ENCODE assay signal across 14 cellular contexts in genomic region chrX:39764441-39764914, GRCh38.
DNase-seq lines count a peak whose midpoint lies in the region; ATAC-seq, FAIRE-seq and TF ChIP-seq lines count a peak whose summit lies in the region.
"Had no signal": no experiment of that assay in that cellular context is flagged by ENCODE, and none has a peak within 500 bp of the region (broad histone marks: within the 10 kb centered on the region; RNA-seq: fewer than 3 reads in every experiment).

No MANE protein-coding gene starts in this region.

- H3K4me1 Mint-ChIP-seq in T-helper 17 cell, result peaks cover 13% of the 10 kb centered on the region
- H3K4me1 Mint-ChIP-seq: natural killer cell had no signal

- H3K79me2 ChIP-seq in osteoblast (ENCODE audit: insufficient read depth, low read length), result no peaks in the 10 kb centered on the region

- H3K27me3 Mint-ChIP-seq in T-helper 17 cell, result no peaks in the 10 kb centered on the region
- H3K27me3 Mint-ChIP-seq: activated CD4-positive, alpha-beta memory T cell treated with anti-CD3 and anti-CD28 coated beads, Interleukin-2, amount 10 ng/mL, durations not matched to agents 7 days and 5 days; CD4-positive, alpha-beta memory T cell; effector memory CD8-positive, alpha-beta T cell had no signal

- no peak overlapping the region for H3K4me2 ChIP-seq in osteoblast (ENCODE audit: insufficient read depth, low read length)

- H3K27ac ChIP-seq in HEK293 (ENCODE audit: extremely low read depth, low read depth, low read length) (no peak overlapping the region), osteoblast (ENCODE audit: low read depth, low read length) (no peak overlapping the region)

- H4K20me1 ChIP-seq in osteoblast (ENCODE audit: insufficient read depth, low read length), result no peaks in the 10 kb centered on the region

- peak overlapping the region; percentile 21 for H3K27ac Mint-ChIP-seq in T-helper 17 cell
- H3K27ac Mint-ChIP-seq: activated CD4-positive, alpha-beta memory T cell treated with anti-CD3 and anti-CD28 coated beads, Interleukin-2, amount 10 ng/mL, durations not matched to agents 7 days and 5 days; natural killer cell had no signal

- H3K4me3 Mint-ChIP-seq in T-helper 17 cell, result no peak overlapping the region
- H3K4me3 Mint-ChIP-seq: activated CD4-positive, alpha-beta memory T cell treated with anti-CD3 and anti-CD28 coated beads, Interleukin-2, amount 10 ng/mL, durations not matched to agents 7 days and 5 days; CD4-positive, alpha-beta memory T cell; natural killer cell had no signal

- no peaks in the 10 kb centered on the region for H3K27me3 ChIP-seq in osteoblast (ENCODE audit: insufficient read depth, low read length)

- H3K9me3 ChIP-seq in HEK293 (ENCODE audit: control insufficient read depth, insufficient read depth, low read depth, low read length) (no peaks in the 10 kb centered on the region), T-helper 17 cell (ENCODE audit: control insufficient read depth, low read length, poor library complexity, severe bottlenecking) (no peaks in the 10 kb centered on the region), osteoblast (ENCODE audit: low read depth, low read length) (no peaks in the 10 kb centered on the region)

- CTCF ChIA-PET in HEK293 (lab: Yijun Ruan, JAX), result interaction anchor here (0.5 kb wide), 1 partner anchor 1173 kb away, joined by 4 read pairs; no protein-coding TSS in a partner anchor

- H3K4me3 ChIP-seq in HEK293 (ENCODE audit: low read depth, low read length) (no peak overlapping the region), osteoblast (ENCODE audit: insufficient read depth, low read length) (no peak overlapping the region)

- no peak for TF ChIP-seq CTCF in HEK293 (tag by site-specific recombination; IDR thresholded peaks at IDR 0.05)
- TF ChIP-seq CTCF in osteoblast (IDR thresholded peaks at IDR 0.05; ENCODE audit: extremely low read depth, low read depth, low read length), result no peak

- FAIRE-seq in GM19239 (lab: Jason Lieb, UNC), result no peak

- POLR2A ChIA-PET in HEK293 (lab: Yijun Ruan, JAX), result interaction anchor here (1.1 kb wide), 1 partner anchor 333 kb away, joined by 8 read pairs; the partner anchor contains the start of gene BCOR

- H3K36me3 Mint-ChIP-seq in T-helper 17 cell (ENCODE audit: low read depth), result no peaks in the 10 kb centered on the region
- H3K36me3 Mint-ChIP-seq: CD4-positive, alpha-beta memory T cell; natural killer cell had no signal

- peak; percentile 15 for DNase-seq in NCI-H2081 treated with DMSO at 0.1 percent for 48 hours (lab: John Stamatoyannopoulos, UW)
- no peak for DNase-seq in T-helper 17 cell
- DNase-seq in osteoblast (ENCODE audit: insufficient read length, low spot score, missing footprints), result peak; percentile 52
- DNase-seq in MV-4-11 (lab: John Stamatoyannopoulos, UW), result no peak
- DNase-seq in GM19239 (ENCODE audit: insufficient read length, low spot score), result no peak
- DNase-seq: activated CD4-positive, alpha-beta memory T cell treated with anti-CD3 and anti-CD28 coated beads, Interleukin-2, amount 10 ng/mL, durations not matched to agents 7 days and 5 days; activated gamma-delta T cell; CD4-positive, alpha-beta memory T cell; effector memory CD8-positive, alpha-beta T cell; left colon; natural killer cell; PC-3 had no signal

- H2AFZ ChIP-seq in osteoblast (ENCODE audit: low read length), result no peak overlapping the region

- H3K4me1 ChIP-seq in HEK293 (ENCODE audit: control insufficient read depth, insufficient read depth, low read length) (no peaks in the 10 kb centered on the region; the same call in 1 of the 2 replicates), osteoblast (ENCODE audit: insufficient read depth, low read length) (peaks cover 4% of the 10 kb centered on the region)

- H3K36me3 ChIP-seq in HEK293 (ENCODE audit: control insufficient read depth in 2 of 2, insufficient read depth in 1 of 2, low read length in 2 of 2) (no peaks in the 10 kb centered on the region), osteoblast (ENCODE audit: insufficient read depth, low read length) (no peaks in the 10 kb centered on the region)

- no peak for ATAC-seq in T-helper 17 cell
- ATAC-seq in HG02588 (IDR thresholded peaks at IDR 0.05; ENCODE audit: unreplicated experiment), result no peak
- ATAC-seq: effector memory CD8-positive, alpha-beta T cell; left colon; natural killer cell; PC-3 had no signal

TF ChIP-seq in HEK293, 187 proteins besides CTCF, POLR2A, EP300 and RAD21:
- no peak for TF ChIP-seq ZNF37A (tag by site-specific recombination; IDR thresholded peaks at IDR 0.05)
- TF ChIP-seq SCRT1 (tag by site-specific recombination; IDR thresholded peaks at IDR 0.05; ENCODE audit: borderline replicate concordance), result no peak
- peak; percentile 28; the same call in 1 of the 2 replicates for TF ChIP-seq ZNF629 (tag by site-specific recombination; IDR thresholded peaks at IDR 0.05)
- TF ChIP-seq ATF2 (tag by site-specific recombination; IDR thresholded peaks at IDR 0.05; ENCODE audit: low read depth), result peak; percentile 68
- no peak for TF ChIP-seq ZNF623 (tag by site-specific recombination; IDR thresholded peaks at IDR 0.05)
- TF ChIP-seq ZNF398 (tag by site-specific recombination; IDR thresholded peaks at IDR 0.05), result peak; percentile 69
- peak; percentile 90 for TF ChIP-seq GLIS1 (tag by site-specific recombination; IDR thresholded peaks at IDR 0.05)
- peak; percentile 40; the same call in 1 of the 2 replicates for TF ChIP-seq ZIC2 (tag by site-specific recombination; IDR thresholded peaks at IDR 0.05)
- peak; percentile 36; the same call in 1 of the 2 replicates for TF ChIP-seq GLIS2 (tag by site-specific recombination; IDR thresholded peaks at IDR 0.05)
- no peak for TF ChIP-seq ZNF670 (tag by site-specific recombination; IDR thresholded peaks at IDR 0.05; ENCODE audit: low read depth)
- TF ChIP-seq ZNF133 (tag by site-specific recombination; IDR thresholded peaks at IDR 0.05), result no peak
- TF ChIP-seq ZFP37 (tag by site-specific recombination; IDR thresholded peaks at IDR 0.05), result no peak
- TF ChIP-seq ZNF560 (tag by site-specific recombination; IDR thresholded peaks at IDR 0.05; ENCODE audit: borderline replicate concordance), result no peak
- TF ChIP-seq ZNF449 (tag by site-specific recombination; IDR thresholded peaks at IDR 0.05), result no peak

Comparison
In these comparisons a context has a peak if more than half of its experiments do, and no peak if none do; other contexts are left out.
1. DNase-seq: peak in NCI-H2081 treated with DMSO at 0.1 percent for 48 hours (single experiment) and osteoblast (single experiment); none in T-helper 17 cell (0 of 3), MV-4-11 (single experiment) and GM19239 (single experiment).